In the genomic region with DNA sequence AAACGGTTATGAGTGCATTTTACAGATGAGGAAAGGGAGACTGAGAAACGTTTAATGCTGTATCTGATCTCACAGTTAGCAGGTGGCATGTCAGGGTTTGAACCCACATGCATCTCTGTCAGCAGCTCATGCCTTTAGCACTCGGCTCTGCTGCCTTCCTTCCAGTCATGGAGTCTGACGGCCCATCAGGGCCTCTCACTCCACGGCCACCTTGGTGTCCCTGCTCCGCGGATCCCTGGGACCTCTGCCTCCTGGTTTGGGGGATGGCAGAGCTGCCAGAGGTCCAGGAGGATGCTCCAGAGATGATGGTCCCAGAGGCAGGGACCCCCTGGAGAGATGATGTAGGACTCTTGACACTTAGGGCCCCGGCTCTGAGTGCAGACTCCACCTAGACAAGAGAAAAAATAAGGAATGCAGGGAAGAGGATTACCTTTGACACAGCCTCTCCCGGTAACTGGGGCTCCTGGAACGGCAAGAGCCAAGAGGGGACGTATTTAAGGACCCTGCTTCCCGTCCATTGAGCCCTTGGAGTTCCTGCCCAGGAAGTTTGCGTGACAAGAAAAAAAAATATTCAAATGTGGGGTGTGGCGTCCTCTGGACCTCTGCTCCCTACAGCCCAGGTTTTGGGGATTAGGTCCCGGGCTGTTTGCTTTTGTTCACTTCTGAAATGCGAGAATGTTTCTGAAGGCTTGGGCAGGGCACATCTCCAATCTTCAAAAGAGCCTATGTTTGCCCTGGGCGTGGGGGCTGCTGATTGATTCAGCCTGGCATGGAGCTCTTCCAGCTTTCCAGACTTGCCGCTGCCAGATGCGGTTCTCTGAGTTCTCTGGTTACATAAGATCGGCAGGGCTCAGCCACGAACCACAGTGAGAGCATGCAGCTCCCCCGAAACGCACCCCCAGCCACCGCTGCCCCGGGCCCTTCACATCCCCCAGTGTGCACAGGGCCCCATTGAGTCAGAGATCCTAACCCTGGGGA, we compare ENCODE assay signal across 1 cellular context.
TF ChIP-seq lines count a peak whose summit lies in the region.

A gene (minus strand): TSS at position 470 of the 978 bp plus-strand sequence. CDS start 3,169 bp downstream, outside the sequence.

TF ChIP-seq in HepG2, 621 proteins besides CTCF, POLR2A, EP300 and RAD21 (continued from another document):
- TF ChIP-seq, protein P1, sequence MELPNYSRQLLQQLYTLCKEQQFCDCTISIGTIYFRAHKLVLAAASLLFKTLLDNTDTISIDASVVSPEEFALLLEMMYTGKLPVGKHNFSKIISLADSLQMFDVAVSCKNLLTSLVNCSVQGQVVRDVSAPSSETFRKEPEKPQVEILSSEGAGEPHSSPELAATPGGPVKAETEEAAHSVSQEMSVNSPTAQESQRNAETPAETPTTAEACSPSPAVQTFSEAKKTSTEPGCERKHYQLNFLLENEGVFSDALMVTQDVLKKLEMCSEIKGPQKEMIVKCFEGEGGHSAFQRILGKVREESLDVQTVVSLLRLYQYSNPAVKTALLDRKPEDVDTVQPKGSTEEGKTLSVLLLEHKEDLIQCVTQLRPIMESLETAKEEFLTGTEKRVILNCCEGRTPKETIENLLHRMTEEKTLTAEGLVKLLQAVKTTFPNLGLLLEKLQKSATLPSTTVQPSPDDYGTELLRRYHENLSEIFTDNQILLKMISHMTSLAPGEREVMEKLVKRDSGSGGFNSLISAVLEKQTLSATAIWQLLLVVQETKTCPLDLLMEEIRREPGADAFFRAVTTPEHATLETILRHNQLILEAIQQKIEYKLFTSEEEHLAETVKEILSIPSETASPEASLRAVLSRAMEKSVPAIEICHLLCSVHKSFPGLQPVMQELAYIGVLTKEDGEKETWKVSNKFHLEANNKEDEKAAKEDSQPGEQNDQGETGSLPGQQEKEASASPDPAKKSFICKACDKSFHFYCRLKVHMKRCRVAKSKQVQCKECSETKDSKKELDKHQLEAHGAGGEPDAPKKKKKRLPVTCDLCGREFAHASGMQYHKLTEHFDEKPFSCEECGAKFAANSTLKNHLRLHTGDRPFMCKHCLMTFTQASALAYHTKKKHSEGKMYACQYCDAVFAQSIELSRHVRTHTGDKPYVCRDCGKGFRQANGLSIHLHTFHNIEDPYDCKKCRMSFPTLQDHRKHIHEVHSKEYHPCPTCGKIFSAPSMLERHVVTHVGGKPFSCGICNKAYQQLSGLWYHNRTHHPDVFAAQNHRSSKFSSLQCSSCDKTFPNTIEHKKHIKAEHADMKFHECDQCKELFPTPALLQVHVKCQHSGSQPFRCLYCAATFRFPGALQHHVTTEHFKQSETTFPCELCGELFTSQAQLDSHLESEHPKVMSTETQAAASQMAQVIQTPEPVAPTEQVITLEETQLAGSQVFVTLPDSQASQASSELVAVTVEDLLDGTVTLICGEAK (IDR thresholded peaks at IDR 0.05) = no peak
- TF ChIP-seq, protein P1 (CRISPR knock-in tag; IDR thresholded peaks at IDR 0.05) = no peak
- TF ChIP-seq, protein P2, sequence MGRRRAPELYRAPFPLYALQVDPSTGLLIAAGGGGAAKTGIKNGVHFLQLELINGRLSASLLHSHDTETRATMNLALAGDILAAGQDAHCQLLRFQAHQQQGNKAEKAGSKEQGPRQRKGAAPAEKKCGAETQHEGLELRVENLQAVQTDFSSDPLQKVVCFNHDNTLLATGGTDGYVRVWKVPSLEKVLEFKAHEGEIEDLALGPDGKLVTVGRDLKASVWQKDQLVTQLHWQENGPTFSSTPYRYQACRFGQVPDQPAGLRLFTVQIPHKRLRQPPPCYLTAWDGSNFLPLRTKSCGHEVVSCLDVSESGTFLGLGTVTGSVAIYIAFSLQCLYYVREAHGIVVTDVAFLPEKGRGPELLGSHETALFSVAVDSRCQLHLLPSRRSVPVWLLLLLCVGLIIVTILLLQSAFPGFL (CRISPR knock-in tag; IDR thresholded peaks at IDR 0.05) = no peak
- no peak for TF ChIP-seq ARNT2 (CRISPR knock-in tag; IDR thresholded peaks at IDR 0.05; ENCODE audit: low read depth)
- peak; percentile 50; the same call in 1 of the 2 replicates for TF ChIP-seq HNF4A (CRISPR knock-in tag; IDR thresholded peaks at IDR 0.05)
- 0 out of 2 replicates have a peak, but pooled peaks have one; percentile 15 for TF ChIP-seq NR2F6 (IDR thresholded peaks at IDR 0.05)
- TF ChIP-seq NR2F6 (CRISPR knock-in tag; IDR thresholded peaks at IDR 0.05) = peak; percentile 48; the same call in 1 of the 2 replicates
- TF ChIP-seq BCL6 (CRISPR knock-in tag; IDR thresholded peaks at IDR 0.05) = peak; percentile 69
- TF ChIP-seq, protein P3, sequence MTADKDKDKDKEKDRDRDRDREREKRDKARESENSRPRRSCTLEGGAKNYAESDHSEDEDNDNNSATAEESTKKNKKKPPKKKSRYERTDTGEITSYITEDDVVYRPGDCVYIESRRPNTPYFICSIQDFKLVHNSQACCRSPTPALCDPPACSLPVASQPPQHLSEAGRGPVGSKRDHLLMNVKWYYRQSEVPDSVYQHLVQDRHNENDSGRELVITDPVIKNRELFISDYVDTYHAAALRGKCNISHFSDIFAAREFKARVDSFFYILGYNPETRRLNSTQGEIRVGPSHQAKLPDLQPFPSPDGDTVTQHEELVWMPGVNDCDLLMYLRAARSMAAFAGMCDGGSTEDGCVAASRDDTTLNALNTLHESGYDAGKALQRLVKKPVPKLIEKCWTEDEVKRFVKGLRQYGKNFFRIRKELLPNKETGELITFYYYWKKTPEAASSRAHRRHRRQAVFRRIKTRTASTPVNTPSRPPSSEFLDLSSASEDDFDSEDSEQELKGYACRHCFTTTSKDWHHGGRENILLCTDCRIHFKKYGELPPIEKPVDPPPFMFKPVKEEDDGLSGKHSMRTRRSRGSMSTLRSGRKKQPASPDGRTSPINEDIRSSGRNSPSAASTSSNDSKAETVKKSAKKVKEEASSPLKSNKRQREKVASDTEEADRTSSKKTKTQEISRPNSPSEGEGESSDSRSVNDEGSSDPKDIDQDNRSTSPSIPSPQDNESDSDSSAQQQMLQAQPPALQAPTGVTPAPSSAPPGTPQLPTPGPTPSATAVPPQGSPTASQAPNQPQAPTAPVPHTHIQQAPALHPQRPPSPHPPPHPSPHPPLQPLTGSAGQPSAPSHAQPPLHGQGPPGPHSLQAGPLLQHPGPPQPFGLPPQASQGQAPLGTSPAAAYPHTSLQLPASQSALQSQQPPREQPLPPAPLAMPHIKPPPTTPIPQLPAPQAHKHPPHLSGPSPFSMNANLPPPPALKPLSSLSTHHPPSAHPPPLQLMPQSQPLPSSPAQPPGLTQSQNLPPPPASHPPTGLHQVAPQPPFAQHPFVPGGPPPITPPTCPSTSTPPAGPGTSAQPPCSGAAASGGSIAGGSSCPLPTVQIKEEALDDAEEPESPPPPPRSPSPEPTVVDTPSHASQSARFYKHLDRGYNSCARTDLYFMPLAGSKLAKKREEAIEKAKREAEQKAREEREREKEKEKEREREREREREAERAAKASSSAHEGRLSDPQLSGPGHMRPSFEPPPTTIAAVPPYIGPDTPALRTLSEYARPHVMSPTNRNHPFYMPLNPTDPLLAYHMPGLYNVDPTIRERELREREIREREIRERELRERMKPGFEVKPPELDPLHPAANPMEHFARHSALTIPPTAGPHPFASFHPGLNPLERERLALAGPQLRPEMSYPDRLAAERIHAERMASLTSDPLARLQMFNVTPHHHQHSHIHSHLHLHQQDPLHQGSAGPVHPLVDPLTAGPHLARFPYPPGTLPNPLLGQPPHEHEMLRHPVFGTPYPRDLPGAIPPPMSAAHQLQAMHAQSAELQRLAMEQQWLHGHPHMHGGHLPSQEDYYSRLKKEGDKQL (CRISPR knock-in tag; IDR thresholded peaks at IDR 0.05; ENCODE audit: low read depth) = peak; percentile 73; the same call in 1 of the 2 replicates
- no peak for TF ChIP-seq ZFAT (CRISPR knock-in tag; conservative IDR thresholded peaks at IDR 0.05)
- TF ChIP-seq, protein P4, sequence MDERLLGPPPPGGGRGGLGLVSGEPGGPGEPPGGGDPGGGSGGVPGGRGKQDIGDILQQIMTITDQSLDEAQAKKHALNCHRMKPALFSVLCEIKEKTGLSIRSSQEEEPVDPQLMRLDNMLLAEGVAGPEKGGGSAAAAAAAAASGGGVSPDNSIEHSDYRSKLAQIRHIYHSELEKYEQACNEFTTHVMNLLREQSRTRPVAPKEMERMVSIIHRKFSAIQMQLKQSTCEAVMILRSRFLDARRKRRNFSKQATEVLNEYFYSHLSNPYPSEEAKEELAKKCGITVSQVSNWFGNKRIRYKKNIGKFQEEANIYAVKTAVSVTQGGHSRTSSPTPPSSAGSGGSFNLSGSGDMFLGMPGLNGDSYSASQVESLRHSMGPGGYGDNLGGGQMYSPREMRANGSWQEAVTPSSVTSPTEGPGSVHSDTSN (CRISPR knock-in tag; IDR thresholded peaks at IDR 0.05) = no peak
- TF ChIP-seq CHCHD3 (CRISPR knock-in tag; IDR thresholded peaks at IDR 0.05) = no peak
- TF ChIP-seq NCOA2 (CRISPR knock-in tag; IDR thresholded peaks at IDR 0.05) = peak; percentile 63; the same call in 1 of the 2 replicates
- TF ChIP-seq, protein P5, sequence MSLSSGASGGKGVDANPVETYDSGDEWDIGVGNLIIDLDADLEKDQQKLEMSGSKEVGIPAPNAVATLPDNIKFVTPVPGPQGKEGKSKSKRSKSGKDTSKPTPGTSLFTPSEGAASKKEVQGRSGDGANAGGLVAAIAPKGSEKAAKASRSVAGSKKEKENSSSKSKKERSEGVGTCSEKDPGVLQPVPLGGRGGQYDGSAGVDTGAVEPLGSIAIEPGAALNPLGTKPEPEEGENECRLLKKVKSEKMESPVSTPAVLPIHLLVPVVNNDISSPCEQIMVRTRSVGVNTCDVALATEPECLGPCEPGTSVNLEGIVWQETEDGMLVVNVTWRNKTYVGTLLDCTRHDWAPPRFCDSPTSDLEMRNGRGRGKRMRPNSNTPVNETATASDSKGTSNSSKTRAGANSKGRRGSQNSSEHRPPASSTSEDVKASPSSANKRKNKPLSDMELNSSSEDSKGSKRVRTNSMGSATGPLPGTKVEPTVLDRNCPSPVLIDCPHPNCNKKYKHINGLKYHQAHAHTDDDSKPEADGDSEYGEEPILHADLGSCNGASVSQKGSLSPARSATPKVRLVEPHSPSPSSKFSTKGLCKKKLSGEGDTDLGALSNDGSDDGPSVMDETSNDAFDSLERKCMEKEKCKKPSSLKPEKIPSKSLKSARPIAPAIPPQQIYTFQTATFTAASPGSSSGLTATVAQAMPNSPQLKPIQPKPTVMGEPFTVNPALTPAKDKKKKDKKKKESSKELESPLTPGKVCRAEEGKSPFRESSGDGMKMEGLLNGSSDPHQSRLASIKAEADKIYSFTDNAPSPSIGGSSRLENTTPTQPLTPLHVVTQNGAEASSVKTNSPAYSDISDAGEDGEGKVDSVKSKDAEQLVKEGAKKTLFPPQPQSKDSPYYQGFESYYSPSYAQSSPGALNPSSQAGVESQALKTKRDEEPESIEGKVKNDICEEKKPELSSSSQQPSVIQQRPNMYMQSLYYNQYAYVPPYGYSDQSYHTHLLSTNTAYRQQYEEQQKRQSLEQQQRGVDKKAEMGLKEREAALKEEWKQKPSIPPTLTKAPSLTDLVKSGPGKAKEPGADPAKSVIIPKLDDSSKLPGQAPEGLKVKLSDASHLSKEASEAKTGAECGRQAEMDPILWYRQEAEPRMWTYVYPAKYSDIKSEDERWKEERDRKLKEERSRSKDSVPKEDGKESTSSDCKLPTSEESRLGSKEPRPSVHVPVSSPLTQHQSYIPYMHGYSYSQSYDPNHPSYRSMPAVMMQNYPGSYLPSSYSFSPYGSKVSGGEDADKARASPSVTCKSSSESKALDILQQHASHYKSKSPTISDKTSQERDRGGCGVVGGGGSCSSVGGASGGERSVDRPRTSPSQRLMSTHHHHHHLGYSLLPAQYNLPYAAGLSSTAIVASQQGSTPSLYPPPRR (CRISPR knock-in tag; IDR thresholded peaks at IDR 0.05; ENCODE audit: borderline replicate concordance) = peak; percentile 22; the same call in 1 of the 2 replicates
TF ChIP-seq in HepG2: peak in this region for 45.
